In the genomic region with DNA sequence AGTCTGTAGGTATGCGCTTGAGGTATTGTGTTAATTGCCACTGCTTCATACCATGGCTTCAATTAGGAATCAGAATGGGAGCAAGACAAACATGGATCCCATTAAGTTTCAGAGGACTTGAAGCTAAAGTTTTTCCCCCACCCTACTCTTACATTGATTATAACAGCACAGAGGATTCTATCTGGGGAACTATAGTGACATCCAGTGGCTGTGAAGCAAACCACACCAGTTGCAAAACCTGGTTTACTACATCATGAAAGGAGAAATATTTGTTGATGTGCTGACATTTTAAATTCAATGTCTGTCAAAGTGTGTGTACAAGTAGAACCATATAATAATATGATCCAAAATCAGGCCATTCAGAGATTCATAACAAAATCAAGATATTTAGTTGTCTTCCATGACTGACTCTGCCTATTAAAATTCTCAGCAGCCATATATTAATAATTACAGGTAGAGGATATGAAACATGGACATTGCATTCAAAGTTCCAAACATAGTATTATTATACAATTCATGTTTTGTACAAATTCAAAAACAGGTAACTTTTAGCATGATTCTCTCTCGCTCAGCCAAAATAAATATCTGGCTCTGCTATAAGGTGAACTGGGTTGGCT, we compare ENCODE assay signal across 9 cellular contexts.
DNase-seq lines count a peak whose midpoint lies in the region; ATAC-seq and TF ChIP-seq lines count a peak whose summit lies in the region.
"Had no signal": no experiment of that assay in that cellular context is flagged by ENCODE, and none has a peak within 500 bp of the region (broad histone marks: within the 10 kb centered on the region; RNA-seq: fewer than 3 reads in every experiment).

No MANE protein-coding gene starts in this region.

- H3K4me3 ChIP-seq in HFF-Myc (replicated peaks; ENCODE audit: low read depth, low read length): no peak overlapping the region
- no peak overlapping the region for H3K4me3 ChIP-seq in WI38 (ENCODE audit: low read depth, low read length)
- H3K4me3 ChIP-seq in transverse colon: no peak overlapping the region
- no peak overlapping the region for H3K4me3 ChIP-seq in effector memory CD4-positive, alpha-beta T cell (ENCODE audit: insufficient read depth, low read depth, low read length, poor library complexity, severe bottlenecking)

- H3K9me3 ChIP-seq in transverse colon: no peaks in the 10 kb centered on the region
- no peaks in the 10 kb centered on the region for H3K9me3 ChIP-seq in effector memory CD4-positive, alpha-beta T cell (ENCODE audit: control insufficient read depth, low read length)

- no peak for TF ChIP-seq POLR2A in transverse colon (IDR thresholded peaks at IDR 0.05)

- no peak for TF ChIP-seq EP300 in transverse colon (IDR thresholded peaks at IDR 0.05; ENCODE audit: low read depth)

- no peak overlapping the region for H3K27ac ChIP-seq in transverse colon
- H3K27ac ChIP-seq in effector memory CD4-positive, alpha-beta T cell (ENCODE audit: insufficient read depth, low read length, poor library complexity, severe bottlenecking): no peak overlapping the region

- peaks cover 0 to 4% (median 0%) of the 10 kb centered on the region in 4 donors for H3K4me1 ChIP-seq in transverse colon
- H3K4me1 ChIP-seq in effector memory CD4-positive, alpha-beta T cell (ENCODE audit: control insufficient read depth, insufficient read depth, low read length, poor library complexity, severe bottlenecking): no peaks in the 10 kb centered on the region

- TF ChIP-seq CTCF in GM10248 (IDR thresholded peaks at IDR 0.05; ENCODE audit: control extremely low read depth, extremely low read depth, low read depth, missing control alignments) (peak; percentile 45), HFF-Myc (IDR thresholded peaks at IDR 0.05; ENCODE audit: low read depth, low read length, missing control alignments) (peak; percentile 58), WI38 (IDR thresholded peaks at IDR 0.05; ENCODE audit: low read depth, low read length) (peak; percentile 5; the same call in 1 of the 2 replicates), transverse colon (IDR thresholded peaks at IDR 0.05) (peak in 4 of 5 experiments; percentile 21 to 37 (median 32))

- 85 to 91% methylated on average over 2 of the region's 2 CpGs for WGBS in transverse colon (ENCODE audit: low coverage in 1 of 2), 2 donors

- H3K27me3 ChIP-seq in transverse colon: no peaks in the 10 kb centered on the region
- H3K27me3 ChIP-seq in effector memory CD4-positive, alpha-beta T cell (replicated peaks; ENCODE audit: control insufficient read depth, insufficient read depth, low read length, poor library complexity, severe bottlenecking): no peaks in the 10 kb centered on the region

- ATAC-seq in left ventricle myocardium superior: peak; percentile 66

- DNase-seq in GM10248 (ENCODE audit: extremely low spot score) (peak; percentile 27), HFF-Myc (ENCODE audit: extremely low read depth, low read depth) (peak; percentile 14), NCI-H1436 (lab: John Stamatoyannopoulos, UW) (peak; percentile 34), left ventricle myocardium superior (no peak), transverse colon (no peak)
- DNase-seq in effector memory CD4-positive, alpha-beta T cell: no peak
- no peak for DNase-seq in activated naive CD4-positive, alpha-beta T cell treated with Interleukin-2 at 50 U/mL for 16 hours
- DNase-seq: activated B cell treated with CpG ODN at 0.5 μM for 24 hours had no signal

- in situ Hi-C loops in transverse colon (cut with MboI; ENCODE audit: low pct_ligation_motif_present in 1 of 4, low pct_unique_long_range_greater_than_20kb in 1 of 4, low sequenced_read_pairs in 3 of 4): no loop called here

- CTCF ChIA-PET in GM10248 (lab: Yijun Ruan, JAX): interaction anchor here (0.8 to 1.7 kb wide), 6 partner anchors 11 to 1370 kb away, joined by 3 to 5 read pairs (median 3); no protein-coding TSS in a partner anchor

- POLR2A ChIA-PET in GM10248 (lab: Yijun Ruan, JAX): no interaction called here

- intact Hi-C loops in left ventricle myocardium superior (cut with micrococcal nuclease): no loop called here
- intact Hi-C loops in transverse colon (cut with DNase I; ENCODE audit: low total_unique reads): no loop called here

- H3K36me3 ChIP-seq in transverse colon: no peaks in the 10 kb centered on the region
- no peaks in the 10 kb centered on the region for H3K36me3 ChIP-seq in effector memory CD4-positive, alpha-beta T cell (ENCODE audit: control insufficient read depth, insufficient read depth, low read length)

Comparison
In these comparisons a context has a peak if more than half of its experiments do, and no peak if none do; other contexts are left out.
1. DNase-seq: peak in GM10248 (single experiment), HFF-Myc (single experiment) and NCI-H1436 (single experiment); none in left ventricle myocardium superior (single experiment), transverse colon (single experiment), effector memory CD4-positive, alpha-beta T cell (0 of 3) and activated naive CD4-positive, alpha-beta T cell treated with Interleukin-2 at 50 U/mL for 16 hours (single experiment).
2. CTCF ChIP-seq: peak in every context shown above with its lines; median percentile 58 in HFF-Myc; 45 in GM10248; 32 in transverse colon; 5 in WI38.